ENCODE assay signal across 16 cellular contexts in genomic region chr1:110281363-110282290, GRCh38. TPM values are rescaled to one million over a fixed set of nuclear protein-coding genes. Genes with fewer than 3 reads are reported as not detected.
A peak's percentile ranks its signal among the peaks of the same experiment; 100 is the strongest.
DNase-seq lines count a peak whose midpoint lies in the region.
"Had no signal": no experiment of that assay in that cellular context is flagged by ENCODE, and none has a peak within 500 bp of the region (broad histone marks: within the 10 kb centered on the region; RNA-seq: fewer than 3 reads in every experiment).

No MANE protein-coding gene starts in this region.

- peak; percentile 55 for DNase-seq in DMS 273 (lab: John Stamatoyannopoulos, UW; ENCODE audit: unreplicated experiment)
- no peak for DNase-seq in DMS 273 treated with DMSO at 0.1 percent for 48 hours (lab: John Stamatoyannopoulos, UW)
- DNase-seq in NCI-H1105 (lab: John Stamatoyannopoulos, UW) = peak; percentile 81
- DNase-seq in NCI-H524 treated with DMSO at 0.1 percent for 48 hours (lab: John Stamatoyannopoulos, UW) = peak; percentile 94
- DNase-seq in myocyte (ENCODE audit: low read depth) = peak; percentile 68
- no peak for DNase-seq in NK-92 treated with Interleukin-12 subunit alpha and Interleukin-12 subunit beta, amount 100 ng/mL, for 24 hours (lab: John Stamatoyannopoulos, UW)
- no peak for DNase-seq in T1000 (lab: John Stamatoyannopoulos, UW)
- no peak for DNase-seq in activated CD4-positive, alpha-beta T cell treated with anti-CD3 and anti-CD28 coated beads for 4 hours
- DNase-seq: activated CD4-positive, alpha-beta T cell treated with anti-CD3 and anti-CD28 coated beads, Interleukin-2, amount 50 U/mL, for 48 hours; activated T-cell treated with anti-CD3 and anti-CD28 coated beads, Interleukin-2, amount 50 U/mL, for 48 hours; effector memory CD8-positive, alpha-beta T cell; hypothalamus; kidney glomerular epithelial cell; ovary; SIG-M5; stimulated activated CD4-positive, alpha-beta T cell treated with anti-CD3 and anti-CD28 coated beads, Interleukin-4, amount 100 ng/mL, for 24 hours had no signal

RNA-seq across cellular contexts. Expression of gene RBM15, which starts 57.5 kb away (rescaled TPM):
- 32.2 and 34.7 TPM in 2 replicates for total RNA-seq in myocyte
- 4.5 TPM for polyA plus RNA-seq in myocyte (2012)

Comparison
In these comparisons a context has a peak if more than half of its experiments do, and no peak if none do; other contexts are left out.
1. DNase-seq: peak in DMS 273 (single experiment), NCI-H1105 (single experiment), NCI-H524 treated with DMSO at 0.1 percent for 48 hours (single experiment) and myocyte (single experiment); none in DMS 273 treated with DMSO at 0.1 percent for 48 hours (single experiment), NK-92 treated with Interleukin-12 subunit alpha and Interleukin-12 subunit beta, amount 100 ng/mL, for 24 hours (single experiment), T1000 (single experiment) and activated CD4-positive, alpha-beta T cell treated with anti-CD3 and anti-CD28 coated beads for 4 hours (0 of 2).